In genomic region chr3:127820221-127820870, GRCh38 we compare ENCODE assay signal across 8 cellular contexts. TPM values are rescaled to one million over a fixed set of nuclear protein-coding genes. Genes with fewer than 3 reads are reported as not detected.
A peak's percentile ranks its signal among the peaks of the same experiment; 100 is the strongest.
DNase-seq lines count a peak whose midpoint lies in the region; ATAC-seq and TF ChIP-seq lines count a peak whose summit lies in the region.

No MANE protein-coding gene starts in this region.

- no peaks in the 10 kb centered on the region for H3K36me3 ChIP-seq in body of pancreas (replicated peaks in 1 of 2; ENCODE audit: insufficient read depth in 1 of 2, low read depth in 2 of 2)

- peaks cover 56% of the 10 kb centered on the region for H3K27me3 Mint-ChIP-seq in activated naive CD8-positive, alpha-beta T cell treated with anti-CD3 and anti-CD28 coated beads for 36 hours

- H3K27me3 ChIP-seq in body of pancreas = no peaks in the 10 kb centered on the region

- no peaks in the 10 kb centered on the region for H3K9me3 Mint-ChIP-seq in activated naive CD8-positive, alpha-beta T cell treated with anti-CD3 and anti-CD28 coated beads for 36 hours

- no peak overlapping the region for H3K4me3 Mint-ChIP-seq in activated naive CD8-positive, alpha-beta T cell treated with anti-CD3 and anti-CD28 coated beads for 36 hours

- no peaks in the 10 kb centered on the region for H3K36me3 Mint-ChIP-seq in activated naive CD8-positive, alpha-beta T cell treated with anti-CD3 and anti-CD28 coated beads for 36 hours

- WGBS in body of pancreas, 2 donors = 36 to 45% methylated on average over 10 of the region's 10 CpGs

- peaks cover 5% of the 10 kb centered on the region for H3K4me1 Mint-ChIP-seq in activated naive CD8-positive, alpha-beta T cell treated with anti-CD3 and anti-CD28 coated beads for 36 hours

- intact Hi-C loops in body of pancreas (cut with DNase I) = no loop called here

- peak overlapping the region; percentile 10 to 58 (median 25) for H3K27ac ChIP-seq in body of pancreas

- DNase-seq in DMS79 (lab: John Stamatoyannopoulos, UW) (peak; percentile 15), body of pancreas (peak in 1 of 4 donors; percentile 25), myocyte (ENCODE audit: low read depth) (peak; percentile 52), NCI-H1694 (lab: John Stamatoyannopoulos, UW) (no peak), HUDEP-2 (lab: John Stamatoyannopoulos, UW; ENCODE audit: unreplicated experiment in 76 of 76) (no peak)
- no peak for DNase-seq in activated naive CD8-positive, alpha-beta T cell treated with anti-CD3 and anti-CD28 coated beads for 36 hours

- no peaks in the 10 kb centered on the region for H3K9me3 ChIP-seq in body of pancreas

- TF ChIP-seq CTCF in body of pancreas (IDR thresholded peaks at IDR 0.05) = no peak

- no peak overlapping the region for H3K27ac Mint-ChIP-seq in activated naive CD8-positive, alpha-beta T cell treated with anti-CD3 and anti-CD28 coated beads for 36 hours

- no peak for TF ChIP-seq POLR2A in body of pancreas (IDR thresholded peaks at IDR 0.05)

- peaks cover 38% of the 10 kb centered on the region for H3K4me1 ChIP-seq in body of pancreas

- peak; percentile 45 for ATAC-seq in HG02759 (IDR thresholded peaks at IDR 0.05; ENCODE audit: unreplicated experiment)
- peak; percentile 8 for ATAC-seq in body of pancreas
- no peak for ATAC-seq in GM18870 (IDR thresholded peaks at IDR 0.05; ENCODE audit: unreplicated experiment)

- no peak overlapping the region for H3K4me3 ChIP-seq in body of pancreas

RNA-seq across cellular contexts. Expression of gene MGLL, which starts 2.0 kb away (rescaled TPM):
- 10 to 100 TPM; 14.8 to 20.2 TPM for total RNA-seq in body of pancreas
- total RNA-seq in myocyte = 102 and 107 TPM in 2 replicates
- polyA plus RNA-seq in myocyte (2012) = 107 TPM
- under 1 TPM; 0.28 to 0.29 TPM for total RNA-seq in activated naive CD8-positive, alpha-beta T cell treated with anti-CD3 and anti-CD28 coated beads for 36 hours

Comparison
In these comparisons a context has a peak if more than half of its experiments do, and no peak if none do; other contexts are left out.
1. DNase-seq: peak in DMS79 (single experiment) and myocyte (single experiment); none in activated naive CD8-positive, alpha-beta T cell treated with anti-CD3 and anti-CD28 coated beads for 36 hours (single experiment), NCI-H1694 (single experiment) and HUDEP-2 (0 of 76).
2. RNA of gene MGLL, which starts 2.0 kb away (total RNA-seq): 102 to 107 TPM in myocyte and 14.8 to 20.2 TPM in body of pancreas; 0.28 to 0.29 TPM in activated naive CD8-positive, alpha-beta T cell treated with anti-CD3 and anti-CD28 coated beads for 36 hours; every median in the first group is over 10 times any median in the second.